ENCODE assay signal across 2 cellular contexts in the genomic region with DNA sequence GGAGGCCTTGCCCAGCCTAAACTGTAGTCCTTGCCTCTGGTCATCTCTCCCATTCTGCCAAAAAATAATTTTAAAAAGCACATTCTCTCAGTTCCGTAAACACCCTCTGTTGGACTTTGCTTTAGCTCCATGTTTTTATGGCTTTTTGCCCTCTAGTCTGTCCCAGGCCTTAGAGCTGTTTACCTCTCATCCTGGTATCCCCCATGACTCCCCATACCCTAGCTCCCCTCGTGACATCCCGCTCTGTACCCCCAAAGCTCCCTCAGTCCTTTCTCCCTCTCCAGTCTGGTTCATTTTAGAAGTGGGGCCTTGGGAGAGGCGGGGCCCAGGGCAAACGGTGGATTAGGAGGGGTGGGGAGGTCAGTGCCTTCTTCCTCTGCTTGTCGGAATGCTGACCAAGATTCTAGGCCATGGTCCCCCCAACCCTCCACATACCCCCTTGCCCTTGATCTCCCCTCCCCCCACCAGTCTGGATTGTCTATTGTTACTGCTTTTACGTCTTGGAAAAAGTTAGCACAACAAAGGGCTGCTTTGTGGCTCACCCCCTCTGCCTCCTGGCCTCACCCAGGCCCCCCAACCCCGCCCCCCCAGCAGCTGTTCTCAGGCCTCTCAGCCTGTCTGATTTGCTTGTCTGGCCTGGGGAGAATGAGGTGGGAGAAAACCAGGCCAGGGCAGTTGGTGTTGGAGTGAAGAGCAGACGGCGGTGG.
TF ChIP-seq lines count a peak whose summit lies in the region.

No MANE protein-coding gene starts in this region.

TF ChIP-seq in IMR-90, 13 proteins besides CTCF, POLR2A, EP300 and RAD21:
- TF ChIP-seq MAFK (IDR thresholded peaks at IDR 0.05; ENCODE audit: low read depth, low read length), result no peak
- no peak for TF ChIP-seq SMC3 (IDR thresholded peaks at IDR 0.05; ENCODE audit: low read depth, low read length)
- no peak for TF ChIP-seq NFE2L2 (IDR thresholded peaks at IDR 0.05; ENCODE audit: low read depth, low read length)
- TF ChIP-seq USF2 (IDR thresholded peaks at IDR 0.05; ENCODE audit: low read depth, low read length), result no peak
- no peak for TF ChIP-seq MAZ (IDR thresholded peaks at IDR 0.05; ENCODE audit: borderline replicate concordance, low read depth, low read length)
- no peak for TF ChIP-seq MXI1 (IDR thresholded peaks at IDR 0.05; ENCODE audit: borderline replicate concordance, low read depth, low read length)
- no peak for TF ChIP-seq CEBPB (IDR thresholded peaks at IDR 0.05; ENCODE audit: low read depth, low read length)
- TF ChIP-seq ELK1 (IDR thresholded peaks at IDR 0.05; ENCODE audit: borderline replicate concordance, low read depth, low read length), result no peak
- TF ChIP-seq FOS (IDR thresholded peaks at IDR 0.05; ENCODE audit: low read depth, low read length), result no peak
- TF ChIP-seq RCOR1 (IDR thresholded peaks at IDR 0.05; ENCODE audit: insufficient replicate concordance, low read length), result no peak
- TF ChIP-seq CHD1 (IDR thresholded peaks at IDR 0.05; ENCODE audit: low read depth, low read length), result no peak

TF ChIP-seq in liver, 16 proteins besides CTCF, POLR2A, EP300 and RAD21:
- TF ChIP-seq HNF4A (conservative IDR thresholded peaks at IDR 0.05) (peak; percentile 62 to 90), EGR1 (IDR thresholded peaks at IDR 0.05; ENCODE audit: low read depth in 2 of 2) (no peak), ZBTB33 (IDR thresholded peaks at IDR 0.05) (peak; percentile 1), JUND (IDR thresholded peaks at IDR 0.05) (no peak), YY1 (IDR thresholded peaks at IDR 0.05) (peak; percentile 17), HNF4G (IDR thresholded peaks at IDR 0.05) (peak; percentile 64), RXRA (IDR thresholded peaks at IDR 0.05) (peak in 1 of 2 donors; percentile 2), FOXA2 (IDR thresholded peaks at IDR 0.05) (no peak)
- TF ChIP-seq, protein P1, sequence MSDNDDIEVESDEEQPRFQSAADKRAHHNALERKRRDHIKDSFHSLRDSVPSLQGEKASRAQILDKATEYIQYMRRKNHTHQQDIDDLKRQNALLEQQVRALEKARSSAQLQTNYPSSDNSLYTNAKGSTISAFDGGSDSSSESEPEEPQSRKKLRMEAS (IDR thresholded peaks at IDR 0.05), result no peak
